8 cellular contexts compared by ENCODE assay signal in genomic region chrX:119468930-119469635, GRCh38. TPM values are rescaled to one million over a fixed set of nuclear protein-coding genes. Genes with fewer than 3 reads are reported as not detected.
DNase-seq lines count a peak whose midpoint lies in the region; ATAC-seq and TF ChIP-seq lines count a peak whose summit lies in the region.

No MANE protein-coding gene starts in this region.

- H2AFZ ChIP-seq in PC-9 (peak overlapping the region; percentile 79), fibroblast of lung (ENCODE audit: low read length) (peak overlapping the region; percentile 26)

- peak overlapping the region; percentile 78 for H3K27ac ChIP-seq in PC-9
- peak overlapping the region; percentile 86 for H3K27ac ChIP-seq in fibroblast of lung (ENCODE audit: insufficient read depth, low read length)

- H3K4me3 ChIP-seq in PC-9 (peak overlapping the region; percentile 92), fibroblast of lung (replicated peaks in 1 of 4; ENCODE audit: control extremely low read depth in 1 of 4, insufficient read depth in 1 of 4, low read depth in 3 of 4, low read length in 4 of 4) (peak overlapping the region; percentile 63 to 75 (median 70))

- CTCF ChIA-PET in PC-9 (lab: Charles Lee), result interaction anchor here (0.7 to 1.9 kb wide), 5 partner anchors 9 to 43 kb away, joined by 3 to 13 read pairs (median 3); no protein-coding TSS in a partner anchor

- peaks cover 44% of the 10 kb centered on the region for H3F3A ChIP-seq in PC-9 (ENCODE audit: insufficient read depth, low read depth)

- H3K4me3 Mint-ChIP-seq in IgD-negative memory B cell (peak overlapping the region; percentile 85 to 99 (median 95)), natural killer cell (peak overlapping the region; percentile 89)

- H3K27me3 ChIP-seq in PC-9 (ENCODE audit: insufficient read depth, low read depth), result no peaks in the 10 kb centered on the region
- H3K27me3 ChIP-seq in fibroblast of lung (ENCODE audit: control insufficient read depth, insufficient read depth, low read length), result no peaks in the 10 kb centered on the region

- H3K9me3 ChIP-seq in PC-9 (ENCODE audit: insufficient read depth, low read depth) (no peaks in the 10 kb centered on the region), fibroblast of lung (ENCODE audit: control insufficient read depth, insufficient read depth, low read depth, low read length) (no peaks in the 10 kb centered on the region)

- H4K20me1 ChIP-seq in PC-9 (ENCODE audit: insufficient read depth), result peaks cover 18% of the 10 kb centered on the region
- no peaks in the 10 kb centered on the region for H4K20me1 ChIP-seq in fibroblast of lung (ENCODE audit: control insufficient read depth, extremely low read depth, insufficient read depth, low read length)

- BruUV-seq in PC-9 (replicated peaks; lab: Mats Ljungman, UMichigan), result no TSS peak

- peaks cover 23% of the 10 kb centered on the region for H3K36me3 ChIP-seq in PC-9 (ENCODE audit: low read depth)
- H3K36me3 ChIP-seq in fibroblast of lung (ENCODE audit: control insufficient read depth, insufficient read depth, low read length), result no peaks in the 10 kb centered on the region

- no peaks in the 10 kb centered on the region for H3K9me2 ChIP-seq in PC-9 (ENCODE audit: insufficient read depth)

- no peaks in the 10 kb centered on the region for H3K36me3 Mint-ChIP-seq in IgD-negative memory B cell
- no peaks in the 10 kb centered on the region for H3K36me3 Mint-ChIP-seq in natural killer cell

- H3K4me2 ChIP-seq in PC-9 (peak overlapping the region; percentile 99), fibroblast of lung (ENCODE audit: extremely low read depth, insufficient read depth, low read length) (peak overlapping the region; percentile 79)

- peak overlapping the region; percentile 96 to 97 (median 96) for H3K27ac Mint-ChIP-seq in IgD-negative memory B cell
- H3K27ac Mint-ChIP-seq in natural killer cell, result peak overlapping the region; percentile 87 to 92

- TF ChIP-seq CTCF in PC-9 (conservative IDR thresholded peaks at IDR 0.05) (peak; percentile 80), fibroblast of lung (conservative IDR thresholded peaks at IDR 0.05 in 1 of 2, IDR thresholded peaks at IDR 0.05 in 1 of 2; ENCODE audit: low read depth in 1 of 2, low read length in 2 of 2) (peak; percentile 17 to 46), natural killer cell (IDR thresholded peaks at IDR 0.05) (peak; percentile 69)

- intact Hi-C loops in PC-9 (cut with micrococcal nuclease; ENCODE audit: unreplicated experiment), result loop anchor here (1.0 to 5.0 kb wide), 4 partner anchors 43 to 233 kb away; partner anchors contain the start of genes PGRMC1 and SLC25A43
- intact Hi-C loops in natural killer cell (cut with micrococcal nuclease), result loop anchor here (5.0 kb wide), 2 partner anchors 232 to 403 kb away; partner anchors contain the start of genes NDUFA1, PGRMC1 and RNF113A

- H3K79me2 ChIP-seq in PC-9 (ENCODE audit: low read depth) (peaks cover 19% of the 10 kb centered on the region), fibroblast of lung (ENCODE audit: control insufficient read depth, insufficient read depth, low read length) (peaks cover 7% of the 10 kb centered on the region)

- H3K9me3 Mint-ChIP-seq in IgD-negative memory B cell, result no peaks in the 10 kb centered on the region
- H3K9me3 Mint-ChIP-seq in natural killer cell, result no peaks in the 10 kb centered on the region

- H3K4me1 Mint-ChIP-seq in IgD-negative memory B cell (peaks cover 6 to 10% (median 6%) of the 10 kb centered on the region in 3 donors), natural killer cell (peaks cover 0 to 6% of the 10 kb centered on the region in 2 donors)

- H3K27me3 Mint-ChIP-seq in IgD-negative memory B cell (no peaks in the 10 kb centered on the region), natural killer cell (ENCODE audit: low read depth in 2 of 2) (no peaks in the 10 kb centered on the region)

- ATAC-seq in GM21526 (IDR thresholded peaks at IDR 0.05; ENCODE audit: low FRiP score, unreplicated experiment) (peak; percentile 65), natural killer cell (peak; percentile 76 to 93 (median 78))

- peaks cover 5% of the 10 kb centered on the region for H3K4me1 ChIP-seq in PC-9 (replicated peaks; ENCODE audit: insufficient read depth)
- no peaks in the 10 kb centered on the region for H3K4me1 ChIP-seq in fibroblast of lung (ENCODE audit: control insufficient read depth, extremely low read depth, insufficient read depth, low read length)

- peak; percentile 31 for DNase-seq in DMS114 treated with DMSO at 0.1 percent for 48 hours (lab: John Stamatoyannopoulos, UW; ENCODE audit: unreplicated experiment)
- peak; percentile 73 to 94 for DNase-seq in PC-9
- DNase-seq in activated T-helper 1 cell treated with Interleukin-2 at 50 U/mL for 16 hours (ENCODE audit: low read depth), result peak; percentile 80
- DNase-seq in fibroblast of lung (ENCODE audit: low read depth in 2 of 2), result peak; percentile 69 to 71
- DNase-seq in natural killer cell, result peak; percentile 85
- peak; percentile 72 to 87 (median 80) for DNase-seq in stimulated activated naive CD4-positive, alpha-beta T cell (lab: John Stamatoyannopoulos, UW)

- POLR2A ChIA-PET in PC-9 (lab: Charles Lee; ENCODE audit: unreplicated experiment), result interaction anchor here (0.6 kb wide), 1 partner anchor 9 kb away, joined by 10 read pairs; no protein-coding TSS in a partner anchor

- peak overlapping the region; percentile 83 for H3K9ac ChIP-seq in fibroblast of lung (ENCODE audit: insufficient read depth, low read length)

RNA-seq across cellular contexts. Expression of gene SLC25A5, which starts 0.8 kb away (rescaled TPM):
- 298 TPM for polyA plus RNA-seq in IgD-negative memory B cell
- total RNA-seq in PC-9 (2021), result 714 and 807 TPM in 2 replicates
- total RNA-seq in fibroblast of lung, result 118 and 157 TPM in 2 replicates
- polyA plus RNA-seq in fibroblast of lung, result 255 and 442 TPM in 2 replicates
- polyA plus RNA-seq in fibroblast of lung (2012), result 218 and 377 TPM in 2 replicates
- 234 and 316 TPM in 2 replicates for polyA minus RNA-seq in fibroblast of lung (ENCODE audit: low replicate concordance)
- 100 to 1,000 TPM; 148 to 182 (median 162) TPM for total RNA-seq in natural killer cell

Comparison
In these comparisons a context has a peak if more than half of its experiments do, and no peak if none do; other contexts are left out.
1. Peak in every context shown above with its lines: DNase-seq, ATAC-seq, H3K4me3 ChIP-seq and H3K27ac ChIP-seq.
2. DNase-seq: peak in every context shown above with its lines; median percentile 85 in natural killer cell; 84 in PC-9; 80 in stimulated activated naive CD4-positive, alpha-beta T cell; 80 in activated T-helper 1 cell treated with Interleukin-2 at 50 U/mL for 16 hours; 70 in fibroblast of lung; 31 in DMS114 treated with DMSO at 0.1 percent for 48 hours.